ENCODE assay signal across 8 cellular contexts in the genomic region with DNA sequence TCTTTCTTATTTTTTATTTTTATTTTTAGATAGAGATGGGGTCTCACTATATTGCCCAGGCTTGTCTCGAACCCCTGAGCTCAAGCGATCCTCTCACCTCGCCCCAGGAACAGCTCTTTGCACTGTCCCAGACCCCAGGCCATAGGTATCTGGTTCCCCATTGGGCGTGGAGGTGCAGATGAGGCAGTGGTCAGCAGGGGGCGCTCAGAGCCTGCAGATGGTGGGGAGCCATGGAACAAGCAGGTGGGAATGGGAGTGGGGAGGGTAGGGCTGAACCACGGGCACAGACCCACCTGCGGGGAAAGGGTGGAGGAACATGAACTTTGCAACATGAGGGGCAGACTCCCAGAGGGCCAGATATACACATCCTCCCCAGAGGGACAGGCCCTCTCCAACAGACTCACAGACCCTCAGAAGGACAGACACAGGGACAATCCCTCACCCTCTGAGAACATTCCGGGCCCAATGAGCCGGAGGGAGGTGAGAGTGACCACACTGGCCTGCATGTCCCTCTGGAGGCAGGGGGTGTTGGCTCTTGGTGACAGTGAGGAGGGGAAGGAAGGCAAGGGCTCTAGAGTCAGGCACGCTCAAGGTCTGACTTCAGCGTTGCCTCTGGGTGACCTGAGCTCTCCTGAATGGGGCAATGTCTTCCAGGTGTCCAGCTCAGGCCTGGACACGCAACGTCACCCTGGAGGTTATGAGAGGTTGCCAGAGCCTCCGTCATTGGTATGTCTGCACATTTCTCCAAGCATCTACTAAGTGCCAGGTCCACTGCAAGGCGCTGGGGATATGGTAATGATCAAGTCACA. TPM values are rescaled to one million over a fixed set of nuclear protein-coding genes. Genes with fewer than 3 reads are reported as not detected.
A peak's percentile ranks its signal among the peaks of the same experiment; 100 is the strongest.
DNase-seq lines count a peak whose midpoint lies in the region; ATAC-seq and TF ChIP-seq lines count a peak whose summit lies in the region.

No MANE protein-coding gene starts in this region.

- intact Hi-C loops in dorsolateral prefrontal cortex (cut with DNase I) (loop anchor here (1.0 to 10.0 kb wide), 8 partner anchors 56 to 818 kb away; no protein-coding TSS in a partner anchor), lower lobe of right lung (cut with DNase I) (no loop called here)

- peak; percentile 96 for TF ChIP-seq CTCF in AG04450 (IDR thresholded peaks at IDR 0.05; ENCODE audit: low read depth, low read length)
- TF ChIP-seq CTCF in dorsolateral prefrontal cortex (IDR thresholded peaks at IDR 0.05 in 54 of 56, conservative IDR thresholded peaks at IDR 0.05 in 2 of 56; ENCODE audit: low read depth in 1 of 56, partially characterized antibody in 56 of 56), result peak; percentile 64 to 99 (median 95)
- TF ChIP-seq CTCF in lower lobe of right lung (IDR thresholded peaks at IDR 0.05), result peak; percentile 95

- H3K4me1 ChIP-seq in lower lobe of right lung, result peaks cover 21% of the 10 kb centered on the region

- no peaks in the 10 kb centered on the region for H3K36me3 ChIP-seq in lower lobe of right lung

- H3K9me3 ChIP-seq in AG04450 (ENCODE audit: control insufficient read depth, insufficient read depth, low read length) (no peaks in the 10 kb centered on the region; the same call in 1 of the 2 replicates), lower lobe of right lung (no peaks in the 10 kb centered on the region)

- H3K27me3 ChIP-seq in AG04450 (ENCODE audit: control insufficient read depth, insufficient read depth, low read length) (no peaks in the 10 kb centered on the region), dorsolateral prefrontal cortex (peaks cover 0 to 19% (median 4%) of the 10 kb centered on the region in 45 donors), lower lobe of right lung (ENCODE audit: low read depth) (no peaks in the 10 kb centered on the region)

- no peak for DNase-seq in AG04450 (ENCODE audit: low read depth, low spot score)
- peak; percentile 74 for DNase-seq in GM19238 (ENCODE audit: insufficient read length, low spot score)
- DNase-seq in NCI-H226, result peak; percentile 46
- peak; percentile 70 to 75 for DNase-seq in activated CD4-positive, alpha-beta T cell treated with anti-CD3 and anti-CD28 coated beads, Interleukin-2, amount 50 U/mL, for 4 hours
- DNase-seq in dorsolateral prefrontal cortex, result peak; percentile 69 to 85 (median 78)
- peak; percentile 85 for DNase-seq in lower lobe of right lung
- peak; percentile 35 for DNase-seq in stimulated activated CD8-positive, alpha-beta memory T cell treated with anti-CD3 and anti-CD28 coated beads, Interleukin-12 subunit alpha, Interleukin-12 subunit beta, amount 100 ng/mL, for 4 hours (ENCODE audit: low read depth)

- CTCF ChIA-PET in AG04450 (lab: Charles Lee), result interaction anchor here (0.5 to 4.8 kb wide), 44 partner anchors 8 to 824 kb away, joined by 3 to 103 read pairs (median 4); a partner anchor contains a TSS

- H3K4me3 ChIP-seq in AG04450 (ENCODE audit: low read depth, low read length) (no peak overlapping the region), dorsolateral prefrontal cortex (no peak overlapping the region), lower lobe of right lung (no peak overlapping the region)

- peak; percentile 78 to 81 for ATAC-seq in lower lobe of right lung
- ATAC-seq in HG03442 (IDR thresholded peaks at IDR 0.05; ENCODE audit: unreplicated experiment), result no peak

- POLR2A ChIA-PET in AG04450 (lab: Yijun Ruan, JAX), result no interaction called here

- H3K27ac ChIP-seq in AG04450 (ENCODE audit: low read depth, low read length) (no peak overlapping the region), dorsolateral prefrontal cortex (no peak overlapping the region), lower lobe of right lung (no peak overlapping the region)

RNA-seq across cellular contexts. Expression of a gene that starts 34.9 kb away (rescaled TPM):
- polyA plus RNA-seq in AG04450 (2011; rRNA removed), result 2.1 and 2.3 TPM in 2 replicates
- 2.2 and 2.3 TPM in 2 replicates for polyA minus RNA-seq in AG04450 (2011; rRNA and poly(A)+ RNA removed)
- under 1 TPM in 51 of 120 experiments, not detected in 69; 0.10 to 0.43 (median 0.19) TPM for total RNA-seq in dorsolateral prefrontal cortex
- total RNA-seq in lower lobe of right lung, result 3.0 TPM
